ENCODE assay signal across 20 cellular contexts in the genomic region with DNA sequence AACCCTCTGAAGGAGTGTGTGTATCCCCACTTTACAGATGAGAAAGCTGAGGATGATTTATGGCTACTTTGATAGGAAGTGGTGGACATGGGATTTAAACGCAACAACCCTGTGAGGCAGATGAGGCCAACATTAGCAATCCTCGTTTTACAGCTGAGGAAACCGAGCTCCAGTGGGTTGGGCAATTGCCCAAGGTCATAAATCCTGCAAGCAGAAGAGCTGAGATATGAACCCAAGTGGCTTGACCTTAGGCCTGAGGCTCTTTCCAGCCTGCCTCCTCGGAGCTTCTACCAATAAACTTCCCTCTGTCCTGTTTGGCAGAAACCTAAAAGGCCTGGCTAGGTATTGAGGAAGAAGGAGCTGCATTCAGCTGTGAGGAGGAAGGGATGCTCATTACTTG.
DNase-seq lines count a peak whose midpoint lies in the region; FAIRE-seq and TF ChIP-seq lines count a peak whose summit lies in the region.
"Had no signal": no experiment of that assay in that cellular context is flagged by ENCODE, and none has a peak within 500 bp of the region (broad histone marks: within the 10 kb centered on the region; RNA-seq: fewer than 3 reads in every experiment).

No MANE protein-coding gene starts in this region.

- no peak for TF ChIP-seq CTCF in bronchial epithelial cell (IDR thresholded peaks at IDR 0.05; ENCODE audit: insufficient read depth, low read length, severe bottlenecking)

- no peaks in the 10 kb centered on the region for H3K27me3 ChIP-seq in bronchial epithelial cell (ENCODE audit: control insufficient read depth, insufficient read depth, low read length)
- H3K27me3 ChIP-seq: SJCRH30 had no signal

- no peaks in the 10 kb centered on the region for H3K36me3 ChIP-seq in bronchial epithelial cell (ENCODE audit: control insufficient read depth, insufficient read depth, low read length)
- H3K36me3 ChIP-seq: SJCRH30 had no signal

- DNase-seq in HCEC 1CT (peak; percentile 28), MV-4-11 (lab: John Stamatoyannopoulos, UW) (peak; percentile 94), SKM-1 (lab: John Stamatoyannopoulos, UW; ENCODE audit: unreplicated experiment) (peak; percentile 54), bronchial epithelial cell (ENCODE audit: low read depth) (no peak), iPS-NIHi7 (ENCODE audit: extremely low spot score) (no peak), Kasumi-1 (lab: John Stamatoyannopoulos, UW) (no peak), NCI-H1694 treated with DMSO at 0.1 percent for 48 hours (lab: John Stamatoyannopoulos, UW) (no peak)
- DNase-seq in activated naive CD4-positive, alpha-beta T cell (lab: John Stamatoyannopoulos, UW) = no peak
- DNase-seq: C1 segment of cervical spinal cord, DND-41, GOT3, Karpas-422, NCI-H1436, NCI-H2081, NCI-H510A, NCI-H82, RPMI8226, SJCRH30, SW 1271 had no signal

- no peak overlapping the region for H3K4me3 ChIP-seq in bronchial epithelial cell (ENCODE audit: low read depth, low read length)
- H3K4me3 ChIP-seq: SJCRH30 had no signal

- peak; percentile 50 for FAIRE-seq in bronchial epithelial cell (lab: Jason Lieb, UNC)
- FAIRE-seq: GM12892 had no signal

Comparison
In these comparisons a context has a peak if more than half of its experiments do, and no peak if none do; other contexts are left out.
1. DNase-seq: peak in HCEC 1CT (single experiment), MV-4-11 (single experiment) and SKM-1 (single experiment); none in bronchial epithelial cell (single experiment), activated naive CD4-positive, alpha-beta T cell (0 of 4), iPS-NIHi7 (single experiment), Kasumi-1 (0 of 2) and NCI-H1694 treated with DMSO at 0.1 percent for 48 hours (single experiment).